In the genomic region with DNA sequence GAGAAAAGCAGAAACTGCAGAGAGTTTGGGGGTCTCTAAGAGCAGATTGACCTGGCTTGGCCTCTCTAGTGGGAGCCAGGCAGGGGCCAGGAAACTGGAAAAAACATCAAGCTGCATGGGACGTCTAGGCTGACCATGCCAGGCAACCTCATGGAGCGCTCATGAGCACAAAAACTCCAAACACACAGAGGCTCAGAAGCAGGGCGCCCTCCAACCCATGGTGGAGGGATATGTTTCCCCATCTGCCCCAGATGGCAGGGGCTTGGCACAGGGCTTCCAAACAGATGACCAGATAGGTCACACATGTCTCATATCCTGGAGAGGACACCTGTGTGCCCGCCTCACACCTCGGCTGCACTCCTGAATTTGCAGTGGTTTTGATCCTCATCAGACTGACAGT, we compare ENCODE assay signal across 27 cellular contexts.
"Had no signal": no experiment of that assay in that cellular context is flagged by ENCODE, and none has a peak within 500 bp of the region (broad histone marks: within the 10 kb centered on the region; RNA-seq: fewer than 3 reads in every experiment).

No MANE protein-coding gene starts in this region.

- ATAC-seq: natural killer cell; right lobe of liver; stimulated activated memory B cell treated with anti-CD40 and anti-IgM and Interleukin-4, amounts not matched to agents 10 μg/mL and 1 μg/mL and 100 μg/mL, for 72 hours; stimulated activated naive CD8-positive, alpha-beta T cell treated with anti-CD3 and anti-CD28 coated beads, Interleukin-15, amount 100 ng/mL, for 72 hours had no signal

- DNase-seq: hypothalamus; islet precursor cell; left ventricle myocardium inferior; mesendoderm; naive B cell; natural killer cell; nephron progenitor cell; ovary; right lobe of liver; stimulated activated CD4-positive, alpha-beta T cell treated with anti-CD3 and anti-CD28 coated beads, Interleukin-1b, Interleukin-23, amount 100 ng/mL, for 48 hours; stimulated activated CD4-positive, alpha-beta T cell treated with anti-CD3 and anti-CD28 coated beads, Interleukin-2, amount 100 ng/mL, for 48 hours; stimulated activated CD4-positive, alpha-beta T cell treated with anti-CD3 and anti-CD28 coated beads, Interleukin-4, amount 100 ng/mL, for 4 hours; stimulated activated CD8-positive, alpha-beta memory T cell treated with anti-CD3 and anti-CD28 coated beads, Interleukin-4, amount 100 ng/mL, for 48 hours; stimulated activated naive CD4-positive, alpha-beta T cell treated with Interleukin-2 at 50 U/mL for 16 hours; stimulated activated naive CD8-positive, alpha-beta T cell treated with anti-CD3 and anti-CD28 coated beads, Interleukin-15, amount 100 ng/mL, for 72 hours; testis; thyroid gland; transverse colon; upper lobe of left lung had no signal

- H3K36me3 ChIP-seq: left ventricle myocardium inferior, neural progenitor cell, ovary, right atrium auricular region, right lobe of liver, thyroid gland, transverse colon, upper lobe of left lung, vagina had no signal

- H3K4me1 ChIP-seq: left ventricle myocardium inferior, neural progenitor cell, right atrium auricular region, right lobe of liver, testis, thyroid gland, transverse colon, upper lobe of left lung, vagina had no signal

- H3K36me3 Mint-ChIP-seq: mesothelial cell of epicardium; neural progenitor cell; stimulated activated memory B cell treated with anti-CD40 and anti-IgM and Interleukin-4, amounts not matched to agents 10 μg/mL and 1 μg/mL and 100 μg/mL, for 72 hours had no signal

- H3K4me3 Mint-ChIP-seq: mesothelial cell of epicardium; naive B cell; natural killer cell; nephron progenitor cell; neural progenitor cell; stimulated activated memory B cell treated with anti-CD40 and anti-IgM and Interleukin-4, amounts not matched to agents 10 μg/mL and 1 μg/mL and 100 μg/mL, for 72 hours; stimulated activated naive CD8-positive, alpha-beta T cell treated with anti-CD3 and anti-CD28 coated beads, Interleukin-15, amount 100 ng/mL, for 72 hours had no signal

- H3K27ac Mint-ChIP-seq: mesothelial cell of epicardium; naive B cell; natural killer cell; neural progenitor cell; progenitor cell of endocrine pancreas; stimulated activated memory B cell treated with anti-CD40 and anti-IgM and Interleukin-4, amounts not matched to agents 10 μg/mL and 1 μg/mL and 100 μg/mL, for 72 hours; stimulated activated naive CD8-positive, alpha-beta T cell treated with anti-CD3 and anti-CD28 coated beads, Interleukin-15, amount 100 ng/mL, for 72 hours had no signal

- H3K27me3 Mint-ChIP-seq: naive B cell; stimulated activated memory B cell treated with anti-CD40 and anti-IgM and Interleukin-4, amounts not matched to agents 10 μg/mL and 1 μg/mL and 100 μg/mL, for 72 hours; stimulated activated naive CD8-positive, alpha-beta T cell treated with anti-CD3 and anti-CD28 coated beads, Interleukin-15, amount 100 ng/mL, for 72 hours had no signal

- H3K9me3 Mint-ChIP-seq: natural killer cell had no signal

- H3K4me3 ChIP-seq: left ventricle myocardium inferior, lung, neural progenitor cell, ovary, right atrium auricular region, right lobe of liver, smooth muscle cell, testis, thyroid gland, transverse colon, upper lobe of left lung, vagina had no signal

- H3K27ac ChIP-seq: left ventricle myocardium inferior, neural progenitor cell, ovary, right atrium auricular region, right lobe of liver, testis, thyroid gland, transverse colon, upper lobe of left lung, vagina had no signal

- H3K4me1 Mint-ChIP-seq: mesothelial cell of epicardium; naive B cell; nephron progenitor cell; neural progenitor cell; stimulated activated memory B cell treated with anti-CD40 and anti-IgM and Interleukin-4, amounts not matched to agents 10 μg/mL and 1 μg/mL and 100 μg/mL, for 72 hours; stimulated activated naive CD8-positive, alpha-beta T cell treated with anti-CD3 and anti-CD28 coated beads, Interleukin-15, amount 100 ng/mL, for 72 hours had no signal

- H3K9me3 ChIP-seq: ovary, right atrium auricular region, right lobe of liver, testis, thyroid gland, transverse colon, vagina had no signal

- H3K27me3 ChIP-seq: neural progenitor cell, ovary, right atrium auricular region, right lobe of liver, testis, thyroid gland, transverse colon, upper lobe of left lung, vagina had no signal
